Comparison of ENCODE assay signal across 8 cellular contexts in genomic region chr18:80159713-80160636, GRCh38. TPM values are rescaled to one million over a fixed set of nuclear protein-coding genes. Genes with fewer than 3 reads are reported as not detected.
DNase-seq lines count a peak whose midpoint lies in the region; ATAC-seq and TF ChIP-seq lines count a peak whose summit lies in the region.

No MANE protein-coding gene starts in this region.

- H3K36me3 ChIP-seq in spleen (no peaks in the 10 kb centered on the region), A673 (ENCODE audit: insufficient read depth, low read length, poor library complexity, severe bottlenecking) (no peaks in the 10 kb centered on the region)

- POLR2A ChIA-PET in activated CD4-positive, alpha-beta memory T cell treated with anti-CD3 and anti-CD28 coated beads, Interleukin-2, amount 10 ng/mL, durations not matched to agents 7 days and 5 days (lab: Charles Lee), result no interaction called here
- POLR2A ChIA-PET in A673 (lab: Charles Lee; ENCODE audit: low non-redundant PET), result no interaction called here

- intact Hi-C loops in spleen (cut with DNase I; ENCODE audit: low total_unique reads), result no loop called here
- intact Hi-C loops in A673 (cut with micrococcal nuclease; ENCODE audit: unreplicated experiment), result loop anchor here (10.0 kb wide), 1 partner anchor 365 kb away; the partner anchor contains the start of gene KCNG2

- H3K27me3 Mint-ChIP-seq in activated CD4-positive, alpha-beta memory T cell treated with anti-CD3 and anti-CD28 coated beads, Interleukin-2, amount 10 ng/mL, durations not matched to agents 7 days and 5 days, result peaks cover 8% of the 10 kb centered on the region

- H3K36me3 Mint-ChIP-seq in activated CD4-positive, alpha-beta memory T cell treated with anti-CD3 and anti-CD28 coated beads, Interleukin-2, amount 10 ng/mL, durations not matched to agents 7 days and 5 days (ENCODE audit: low read depth), result no peaks in the 10 kb centered on the region

- no peak for TF ChIP-seq POLR2A in spleen (IDR thresholded peaks at IDR 0.05)

- H3K9me3 Mint-ChIP-seq in activated CD4-positive, alpha-beta memory T cell treated with anti-CD3 and anti-CD28 coated beads, Interleukin-2, amount 10 ng/mL, durations not matched to agents 7 days and 5 days, result peaks cover 4% of the 10 kb centered on the region

- no peak overlapping the region for H3K4me3 Mint-ChIP-seq in activated CD4-positive, alpha-beta memory T cell treated with anti-CD3 and anti-CD28 coated beads, Interleukin-2, amount 10 ng/mL, durations not matched to agents 7 days and 5 days

- DNase-seq in GM10266 (ENCODE audit: extremely low spot score) (peak; percentile 69), fibroblast of pulmonary artery (ENCODE audit: low read depth) (peak; percentile 51), spleen (peak; percentile 86), NCI-H69 (lab: John Stamatoyannopoulos, UW) (no peak), NCI-H128 (lab: John Stamatoyannopoulos, UW; ENCODE audit: unreplicated experiment) (no peak), A673 (ENCODE audit: low spot score) (no peak)
- peak; percentile 44 for DNase-seq in activated CD4-positive, alpha-beta memory T cell treated with anti-CD3 and anti-CD28 coated beads, Interleukin-2, amount 10 ng/mL, durations not matched to agents 7 days and 5 days

- H3K4me3 ChIP-seq in fibroblast of pulmonary artery (replicated peaks; ENCODE audit: low read depth, low read length) (peak overlapping the region; percentile 28), spleen (peak overlapping the region in 7 of 8 donors; percentile 3 to 54 (median 27)), A673 (ENCODE audit: low read depth, low read length, poor library complexity, severe bottlenecking) (no peak overlapping the region)

- peaks cover under 1 to 20% (median 13%) of the 10 kb centered on the region in 8 donors for H3K9me3 ChIP-seq in spleen
- peaks cover 4% of the 10 kb centered on the region for H3K9me3 ChIP-seq in A673 (ENCODE audit: low read depth, low read length, poor library complexity, severe bottlenecking)

- no peak for ATAC-seq in HG02610 (IDR thresholded peaks at IDR 0.05; ENCODE audit: unreplicated experiment)

- no TSS peak for BruUV-seq in A673 (replicated peaks; lab: Mats Ljungman, UMichigan)

- CTCF ChIA-PET in activated CD4-positive, alpha-beta memory T cell treated with anti-CD3 and anti-CD28 coated beads, Interleukin-2, amount 10 ng/mL, durations not matched to agents 7 days and 5 days (lab: Charles Lee), result interaction anchor here (1.8 to 9.1 kb wide), 4 partner anchors 8 to 96 kb away, joined by 4 to 65 read pairs (median 8); no protein-coding TSS in a partner anchor
- CTCF ChIA-PET in A673 (lab: Charles Lee), result no interaction called here

- no peak overlapping the region for H3K27ac Mint-ChIP-seq in activated CD4-positive, alpha-beta memory T cell treated with anti-CD3 and anti-CD28 coated beads, Interleukin-2, amount 10 ng/mL, durations not matched to agents 7 days and 5 days

- H3K4me1 Mint-ChIP-seq in activated CD4-positive, alpha-beta memory T cell treated with anti-CD3 and anti-CD28 coated beads, Interleukin-2, amount 10 ng/mL, durations not matched to agents 7 days and 5 days, result peaks cover 2% of the 10 kb centered on the region

- WGBS in spleen, 5 donors, result 22 to 69% (median 49%) methylated on average over 65 to 109 of the region's 109 CpGs

- H3K27me3 ChIP-seq in spleen (replicated peaks in 1 of 7) (peaks cover 0 to 49% (median 16%) of the 10 kb centered on the region in 7 donors), A673 (replicated peaks; ENCODE audit: insufficient read depth, low read depth, low read length, poor library complexity) (no peaks in the 10 kb centered on the region)

- no peak overlapping the region for H3K27ac ChIP-seq in spleen
- no peak overlapping the region for H3K27ac ChIP-seq in A673 (ENCODE audit: low read depth, low read length, poor library complexity, severe bottlenecking)

- TF ChIP-seq CTCF in GM10266 (IDR thresholded peaks at IDR 0.05; ENCODE audit: control insufficient read depth, insufficient read depth, low read depth, missing control alignments), result peak; percentile 61
- TF ChIP-seq CTCF in fibroblast of pulmonary artery (IDR thresholded peaks at IDR 0.05; ENCODE audit: low read length, missing control alignments), result peak; percentile 56
- peak in 8 of 11 experiments; percentile 23 to 79 (median 58) for TF ChIP-seq CTCF in spleen (IDR thresholded peaks at IDR 0.05 in 8 of 11, conservative IDR thresholded peaks at IDR 0.05 in 3 of 11)
- TF ChIP-seq CTCF in A673 (conservative IDR thresholded peaks at IDR 0.05; ENCODE audit: low read depth, low read length), result no peak

- H3K4me1 ChIP-seq in spleen (peaks cover 0 to 23% (median 11%) of the 10 kb centered on the region in 6 donors), A673 (ENCODE audit: insufficient read depth, low read length, poor library complexity, severe bottlenecking) (peaks cover 6% of the 10 kb centered on the region)

RNA-seq across cellular contexts. Expression of gene ADNP2, which starts 50.9 kb away (rescaled TPM):
- 10 to 100 TPM; 25.8 to 26.6 TPM for total RNA-seq in activated CD4-positive, alpha-beta memory T cell treated with anti-CD3 and anti-CD28 coated beads, Interleukin-2, amount 10 ng/mL, durations not matched to agents 7 days and 5 days
- total RNA-seq in spleen (10 to 100 TPM; 14.3 to 20.6 (median 15.7) TPM), A673 (2021) (27.5 and 30.7 TPM in 2 replicates)
- polyA plus RNA-seq in spleen, result 1 to 10 TPM; 3.5 to 4.5 (median 3.7) TPM

Comparison
In these comparisons a context has a peak if more than half of its experiments do, and no peak if none do; other contexts are left out.
1. DNase-seq: peak in GM10266 (single experiment), activated CD4-positive, alpha-beta memory T cell treated with anti-CD3 and anti-CD28 coated beads, Interleukin-2, amount 10 ng/mL, durations not matched to agents 7 days and 5 days (single experiment), fibroblast of pulmonary artery (single experiment) and spleen (single experiment); none in NCI-H69 (single experiment), NCI-H128 (single experiment) and A673 (single experiment).